Comparison of ENCODE assay signal across 8 cellular contexts in the genomic region with DNA sequence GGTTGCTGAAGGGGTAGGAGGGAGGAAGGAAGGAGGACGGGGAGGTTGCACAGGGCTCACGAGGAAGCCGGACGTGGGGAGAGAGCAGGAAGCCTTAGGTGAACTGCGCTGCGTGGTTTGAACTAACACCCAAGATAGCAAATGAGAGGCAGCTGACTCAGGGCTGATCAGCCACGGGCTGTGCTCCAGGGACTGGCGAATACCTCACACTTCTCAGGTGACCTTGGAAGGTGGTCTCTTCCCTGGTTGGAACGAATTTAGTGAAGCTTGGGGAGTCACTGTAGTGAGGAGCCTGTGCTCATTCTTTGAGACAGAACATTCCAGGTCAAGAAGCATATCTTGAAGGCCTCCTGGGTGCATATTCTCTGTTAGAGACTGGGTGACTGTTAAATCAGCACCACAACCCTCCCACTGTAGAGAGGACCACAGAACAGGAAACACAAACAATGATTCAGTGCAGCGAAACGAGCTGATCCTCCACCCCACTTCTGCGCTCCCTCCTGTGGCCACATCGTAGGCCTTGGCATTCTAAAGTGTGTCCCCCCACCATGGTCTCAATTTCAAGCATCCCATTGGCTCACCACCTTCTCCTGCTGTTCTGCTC. TPM values are rescaled to one million over a fixed set of nuclear protein-coding genes. Genes with fewer than 3 reads are reported as not detected.
DNase-seq lines count a peak whose midpoint lies in the region; ATAC-seq lines count a peak whose summit lies in the region.

No MANE protein-coding gene starts in this region.

- intact Hi-C loops in Right ventricle myocardium inferior (cut with DNase I): loop anchor here (5.0 to 10.0 kb wide), 2 partner anchors 102 to 390 kb away; a partner anchor contains a TSS

- DNase-seq in GDM1 (lab: John Stamatoyannopoulos, UW): peak; percentile 40
- peak; percentile 87 for DNase-seq in Jurkat, Clone E6-1 (ENCODE audit: low read depth, low spot score)
- peak; percentile 44 for DNase-seq in activated CD8-positive, alpha-beta memory T cell treated with anti-CD3 and anti-CD28 coated beads, Interleukin-2, amount 50 U/mL, for 24 hours (ENCODE audit: extremely low read depth)
- peak; percentile 77 for DNase-seq in Right ventricle myocardium inferior (ENCODE audit: missing footprints)
- DNase-seq in stimulated activated CD4-positive, alpha-beta T cell treated with anti-CD3 and anti-CD28 coated beads, TNF-alpha, amount 100 ng/mL, for 1 hour (ENCODE audit: low read depth in 3 of 3, low spot score in 1 of 3): peak; percentile 29 to 43 (median 42)
- DNase-seq in NCI-H1105 treated with DMSO at 0.1 percent for 48 hours (lab: John Stamatoyannopoulos, UW): no peak

- H3K4me3 ChIP-seq in Jurkat, Clone E6-1 (ENCODE audit: low read length): peak overlapping the region; percentile 38

- ATAC-seq in Right ventricle myocardium inferior (peak; percentile 30), GM18520 (IDR thresholded peaks at IDR 0.05; ENCODE audit: unreplicated experiment) (no peak), HG03280 (IDR thresholded peaks at IDR 0.05; ENCODE audit: unreplicated experiment) (no peak)

RNA-seq across cellular contexts. Expression of a gene that starts 33.8 kb away (rescaled TPM):
- polyA plus RNA-seq in Jurkat, Clone E6-1 (2012; ENCODE audit: insufficient read depth, insufficient read length): 5.8 TPM
- 38.0 TPM for total RNA-seq in Right ventricle myocardium inferior

RNA-seq across cellular contexts. Expression of a gene that starts 59.4 kb away (rescaled TPM):
- polyA plus RNA-seq in Jurkat, Clone E6-1 (2012; ENCODE audit: insufficient read depth, insufficient read length): not detected
- 0.51 TPM for total RNA-seq in Right ventricle myocardium inferior
